In the genomic region with DNA sequence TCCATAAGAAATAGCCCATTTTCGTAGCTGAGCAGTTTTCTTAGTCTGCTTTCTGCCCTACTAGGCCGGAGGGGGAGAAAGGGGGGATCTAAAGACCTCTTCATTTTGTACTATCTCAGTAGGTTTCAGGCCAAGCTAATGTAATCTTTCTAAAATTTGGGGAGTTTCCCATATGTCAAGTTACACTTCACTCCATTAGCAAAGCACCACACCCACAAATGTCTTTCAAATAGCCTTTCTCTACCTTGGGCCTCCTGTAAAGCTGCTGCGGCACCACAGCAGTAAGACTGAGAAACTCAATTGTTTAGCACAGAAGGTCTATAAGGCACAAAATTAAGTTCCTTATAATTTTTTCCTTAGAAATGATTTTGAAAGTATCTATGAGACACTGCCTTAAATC, we compare ENCODE assay signal across 22 cellular contexts. TPM values are rescaled to one million over a fixed set of nuclear protein-coding genes. Genes with fewer than 3 reads are reported as not detected.
A peak's percentile ranks its signal among the peaks of the same experiment; 100 is the strongest.
DNase-seq lines count a peak whose midpoint lies in the region; ATAC-seq and TF ChIP-seq lines count a peak whose summit lies in the region.
"Had no signal": no experiment of that assay in that cellular context is flagged by ENCODE, and none has a peak within 500 bp of the region (broad histone marks: within the 10 kb centered on the region; RNA-seq: fewer than 3 reads in every experiment).

No MANE protein-coding gene starts in this region.

- H3K9ac ChIP-seq in Loucy (ENCODE audit: low read depth, low read length, poor library complexity, severe bottlenecking) = no peak overlapping the region

- no peaks in the 10 kb centered on the region for H3K27me3 ChIP-seq in Loucy (ENCODE audit: insufficient read depth, low read length, poor library complexity, severe bottlenecking)
- H3K27me3 ChIP-seq in GM23338 (ENCODE audit: insufficient read depth) = no peaks in the 10 kb centered on the region
- no peaks in the 10 kb centered on the region for H3K27me3 ChIP-seq in Caco-2 (replicated peaks; ENCODE audit: control insufficient read depth, insufficient read depth, low read length)
- H3K27me3 ChIP-seq: MG63 had no signal

- H3K4me1 Mint-ChIP-seq in activated T-helper 2 cell treated with anti-CD3 and anti-CD28 coated beads, Interferon-gamma antibody, Interleukin-2, Interleukin-4, amounts not matched to agents 10 μg/mL and 5 μg/mL and 100 μg/mL, durations not matched to agents 14 hours and 24 hours and 36 hours (ENCODE audit: low read depth) = peaks cover 31% of the 10 kb centered on the region
- peaks cover 9% of the 10 kb centered on the region for H3K4me1 Mint-ChIP-seq in nephron progenitor cell
- H3K4me1 Mint-ChIP-seq in GM23338 = peaks cover 3% of the 10 kb centered on the region; the same call in 2 of the 3 replicates
- H3K4me1 Mint-ChIP-seq in Caco-2 (ENCODE audit: low read depth, unreplicated experiment) = no peaks in the 10 kb centered on the region
- H3K4me1 Mint-ChIP-seq: B cell had no signal

- H4K20me1 ChIP-seq in Loucy (ENCODE audit: insufficient read depth, low read length, poor library complexity, severe bottlenecking) (no peaks in the 10 kb centered on the region), GM23338 (replicated peaks; ENCODE audit: insufficient read depth) (no peaks in the 10 kb centered on the region)

- H3K9me2 ChIP-seq in Loucy (replicated peaks; ENCODE audit: low read depth, low read length) (no peaks in the 10 kb centered on the region), GM23338 (ENCODE audit: insufficient read depth) (no peaks in the 10 kb centered on the region)

- H3F3A ChIP-seq in Loucy (ENCODE audit: low read depth) (peaks cover 6% of the 10 kb centered on the region; the same call in 1 of the 2 replicates), GM23338 (replicated peaks; ENCODE audit: low read depth) (no peaks in the 10 kb centered on the region)

- ATAC-seq in HG03095 (IDR thresholded peaks at IDR 0.05; ENCODE audit: unreplicated experiment) (no peak), HG02642 (IDR thresholded peaks at IDR 0.05; ENCODE audit: poor library complexity, unreplicated experiment) (no peak), GM23338 (no peak)

- H3K9me3 ChIP-seq in Loucy (ENCODE audit: insufficient read depth, low read depth, low read length) = no peaks in the 10 kb centered on the region
- H3K9me3 ChIP-seq in Caco-2 = no peaks in the 10 kb centered on the region
- H3K9me3 ChIP-seq: MG63 had no signal

- H3K4me3 ChIP-seq in Loucy (ENCODE audit: low read length, poor library complexity, severe bottlenecking) (no peak overlapping the region), GM23338 (no peak overlapping the region), Caco-2 (ENCODE audit: low read depth, low read length) (no peak overlapping the region)
- H3K4me3 ChIP-seq: MG63, PC-9 had no signal

- POLR2A ChIA-PET in Caco-2 (lab: Charles Lee) = no interaction called here

- peak overlapping the region; percentile 70 for H2AFZ ChIP-seq in Loucy (ENCODE audit: low read length)
- no peak overlapping the region for H2AFZ ChIP-seq in GM23338
- H2AFZ ChIP-seq: PC-9 had no signal

- no peak overlapping the region for H3K27ac ChIP-seq in GM23338 (ENCODE audit: low read depth)
- H3K27ac ChIP-seq: PC-9, RWPE1 had no signal

- BruUV-seq in Caco-2 (replicated peaks; lab: Mats Ljungman, UMichigan) = no TSS peak

- H3K27ac Mint-ChIP-seq in activated T-helper 2 cell treated with anti-CD3 and anti-CD28 coated beads, Interferon-gamma antibody, Interleukin-2, Interleukin-4, amounts not matched to agents 10 μg/mL and 5 μg/mL and 100 μg/mL, durations not matched to agents 14 hours and 24 hours and 36 hours = peak overlapping the region; percentile 88
- H3K27ac Mint-ChIP-seq in nephron progenitor cell = peak overlapping the region; percentile 68
- H3K27ac Mint-ChIP-seq in GM23338 = no peak overlapping the region
- no peak overlapping the region for H3K27ac Mint-ChIP-seq in Caco-2 (ENCODE audit: unreplicated experiment)
- H3K27ac Mint-ChIP-seq: B cell; CD4-positive, alpha-beta T cell had no signal

- DNase-seq in GM10266 (ENCODE audit: extremely low spot score) (peak; percentile 21), nephron progenitor cell (no peak), GM23338 (ENCODE audit: low spot score) (no peak), Caco-2 (no peak)
- no peak for DNase-seq in activated T-helper 2 cell treated with anti-CD3 and anti-CD28 coated beads, Interferon-gamma antibody, Interleukin-2, Interleukin-4, amounts not matched to agents 10 μg/mL and 5 μg/mL and 100 μg/mL, durations not matched to agents 14 hours and 24 hours and 36 hours (ENCODE audit: low spot score)
- DNase-seq: CD4-positive, alpha-beta T cell; DMS153; GF-D8; Karpas-422; MG63; NCI-H1048; NCI-H1436; NCI-H1930; NCI-H226; NCI-H524; PC-9; SIG-M5 had no signal

- no peak for TF ChIP-seq CTCF in GM10266 (IDR thresholded peaks at IDR 0.05; ENCODE audit: control insufficient read depth, insufficient read depth, low read depth, missing control alignments)
- TF ChIP-seq CTCF in Loucy (conservative IDR thresholded peaks at IDR 0.05; ENCODE audit: low read length) = no peak
- no peak for TF ChIP-seq CTCF in nephron progenitor cell (IDR thresholded peaks at IDR 0.05)
- no peak for TF ChIP-seq CTCF in GM23338 (conservative IDR thresholded peaks at IDR 0.05; ENCODE audit: low read depth in 2 of 2)
- TF ChIP-seq CTCF in Caco-2 (IDR thresholded peaks at IDR 0.05; ENCODE audit: insufficient read depth in 1 of 2, low read depth in 1 of 2, low read length in 1 of 2, severe bottlenecking in 1 of 2, unreplicated experiment in 1 of 2) = no peak

- H3K4me2 ChIP-seq in Loucy (ENCODE audit: low read depth, low read length, poor library complexity, severe bottlenecking) = peak overlapping the region; percentile 62
- H3K4me2 ChIP-seq in GM23338 = no peak overlapping the region
- H3K4me2 ChIP-seq: PC-9 had no signal

- H3K4me3 Mint-ChIP-seq in activated T-helper 2 cell treated with anti-CD3 and anti-CD28 coated beads, Interferon-gamma antibody, Interleukin-2, Interleukin-4, amounts not matched to agents 10 μg/mL and 5 μg/mL and 100 μg/mL, durations not matched to agents 14 hours and 24 hours and 36 hours (ENCODE audit: low read depth) = no peak overlapping the region
- no peak overlapping the region for H3K4me3 Mint-ChIP-seq in nephron progenitor cell
- H3K4me3 Mint-ChIP-seq in GM23338 = no peak overlapping the region
- no peak overlapping the region for H3K4me3 Mint-ChIP-seq in Caco-2 (ENCODE audit: unreplicated experiment)
- H3K4me3 Mint-ChIP-seq: B cell; CD4-positive, alpha-beta T cell had no signal

- peaks cover 7% of the 10 kb centered on the region for H3K36me3 Mint-ChIP-seq in activated T-helper 2 cell treated with anti-CD3 and anti-CD28 coated beads, Interferon-gamma antibody, Interleukin-2, Interleukin-4, amounts not matched to agents 10 μg/mL and 5 μg/mL and 100 μg/mL, durations not matched to agents 14 hours and 24 hours and 36 hours (ENCODE audit: low read depth)
- H3K36me3 Mint-ChIP-seq in nephron progenitor cell (ENCODE audit: low read depth) (no peaks in the 10 kb centered on the region), GM23338 (ENCODE audit: low read depth) (no peaks in the 10 kb centered on the region), Caco-2 (ENCODE audit: insufficient read depth, unreplicated experiment) (no peaks in the 10 kb centered on the region)

- no peaks in the 10 kb centered on the region for H3K27me3 Mint-ChIP-seq in activated T-helper 2 cell treated with anti-CD3 and anti-CD28 coated beads, Interferon-gamma antibody, Interleukin-2, Interleukin-4, amounts not matched to agents 10 μg/mL and 5 μg/mL and 100 μg/mL, durations not matched to agents 14 hours and 24 hours and 36 hours (ENCODE audit: low read depth)
- H3K27me3 Mint-ChIP-seq in nephron progenitor cell (ENCODE audit: low read depth, poor library complexity) (peaks cover 2% of the 10 kb centered on the region), GM23338 (ENCODE audit: insufficient read depth, low read depth, poor library complexity) (peaks cover 4% of the 10 kb centered on the region), Caco-2 (ENCODE audit: insufficient read depth, unreplicated experiment) (no peaks in the 10 kb centered on the region)

- H3K4me1 ChIP-seq in Loucy (ENCODE audit: insufficient read depth, low read length, poor library complexity, severe bottlenecking) = peaks cover 16% of the 10 kb centered on the region
- no peaks in the 10 kb centered on the region for H3K4me1 ChIP-seq in GM23338 (ENCODE audit: insufficient read depth)
- no peaks in the 10 kb centered on the region for H3K4me1 ChIP-seq in Caco-2

- intact Hi-C loops in activated T-helper 2 cell treated with anti-CD3 and anti-CD28 coated beads, Interferon-gamma antibody, Interleukin-2, Interleukin-4, amounts not matched to agents 10 μg/mL and 5 μg/mL and 100 μg/mL, durations not matched to agents 14 hours and 24 hours and 36 hours (cut with micrococcal nuclease) = no loop called here
- intact Hi-C loops in Caco-2 (cut with micrococcal nuclease; ENCODE audit: unreplicated experiment) = no loop called here

- H3K9me3 Mint-ChIP-seq in activated T-helper 2 cell treated with anti-CD3 and anti-CD28 coated beads, Interferon-gamma antibody, Interleukin-2, Interleukin-4, amounts not matched to agents 10 μg/mL and 5 μg/mL and 100 μg/mL, durations not matched to agents 14 hours and 24 hours and 36 hours = peaks cover 6% of the 10 kb centered on the region
- H3K9me3 Mint-ChIP-seq in nephron progenitor cell (peaks cover 6% of the 10 kb centered on the region), GM23338 (no peaks in the 10 kb centered on the region), Caco-2 (ENCODE audit: unreplicated experiment) (no peaks in the 10 kb centered on the region)
- H3K9me3 Mint-ChIP-seq: CD4-positive, alpha-beta T cell had no signal

- CTCF ChIA-PET in Caco-2 (lab: Charles Lee) = interaction anchor here (1.0 kb wide), 1 partner anchor 30 kb away, joined by 3 read pairs; no protein-coding TSS in a partner anchor

- H3K79me2 ChIP-seq in Loucy (ENCODE audit: insufficient read depth, low read length) (no peaks in the 10 kb centered on the region), GM23338 (replicated peaks; ENCODE audit: insufficient read depth) (no peaks in the 10 kb centered on the region)

- H3K36me3 ChIP-seq in Loucy (ENCODE audit: insufficient read depth, low read length) (no peaks in the 10 kb centered on the region), GM23338 (ENCODE audit: insufficient read depth) (no peaks in the 10 kb centered on the region), Caco-2 (ENCODE audit: control insufficient read depth, insufficient read depth, low read length) (no peaks in the 10 kb centered on the region)
- H3K36me3 ChIP-seq: MG63 had no signal

TF ChIP-seq in GM23338, 12 proteins besides CTCF, POLR2A, EP300 and RAD21 (continues in another document):
- no peak for TF ChIP-seq ZNF114 (CRISPR knock-in tag; IDR thresholded peaks at IDR 0.05)

RNA-seq across cellular contexts. Expression of a gene that starts 15.5 kb away (rescaled TPM):
- 64.8 and 65.6 TPM in 2 replicates for total RNA-seq in activated T-helper 2 cell treated with anti-CD3 and anti-CD28 coated beads, Interferon-gamma antibody, Interleukin-2, Interleukin-4, amounts not matched to agents 10 μg/mL and 5 μg/mL and 100 μg/mL, durations not matched to agents 14 hours and 24 hours and 36 hours
- 43.0 and 48.6 TPM in 2 replicates for total RNA-seq in GM23338 (2014; rRNA removed; shearing (Covaris generic))
- 22.3 and 23.7 TPM in 2 replicates for polyA plus RNA-seq in GM23338 (2016; fragmentation: Nextera tagmentation; extraction: Ambion mirVana)
- total RNA-seq in Caco-2 (2022) = 40.3 and 44.1 TPM in 2 replicates

Comparison
In these comparisons a context has a peak if more than half of its experiments do, and no peak if none do; other contexts are left out.
1. H3K27ac Mint-ChIP-seq: peak in activated T-helper 2 cell treated with anti-CD3 and anti-CD28 coated beads, Interferon-gamma antibody, Interleukin-2, Interleukin-4, amounts not matched to agents 10 μg/mL and 5 μg/mL and 100 μg/mL, durations not matched to agents 14 hours and 24 hours and 36 hours (single experiment) and nephron progenitor cell (single experiment); none in GM23338 (single experiment) and Caco-2 (single experiment).